In genomic region chr9:128068656-128069221, GRCh38 we compare ENCODE assay signal across 8 cellular contexts. TPM values are rescaled to one million over a fixed set of nuclear protein-coding genes. Genes with fewer than 3 reads are reported as not detected.
DNase-seq lines count a peak whose midpoint lies in the region; ATAC-seq and TF ChIP-seq lines count a peak whose summit lies in the region.

No MANE protein-coding gene starts in this region.

- ATAC-seq in left ventricle myocardium superior = no peak
- no peak for ATAC-seq in stimulated activated naive CD8-positive, alpha-beta T cell treated with anti-CD3 and anti-CD28 coated beads, Interleukin-15, amount 100 ng/mL, for 72 hours
- no peak for ATAC-seq in GM21390 (IDR thresholded peaks at IDR 0.05; ENCODE audit: unreplicated experiment)

- H3K9me3 Mint-ChIP-seq in stimulated activated naive CD8-positive, alpha-beta T cell treated with anti-CD3 and anti-CD28 coated beads, Interleukin-15, amount 100 ng/mL, for 72 hours = no peaks in the 10 kb centered on the region

- peak overlapping the region; percentile 90 to 94 for H3K4me3 Mint-ChIP-seq in stimulated activated naive CD8-positive, alpha-beta T cell treated with anti-CD3 and anti-CD28 coated beads, Interleukin-15, amount 100 ng/mL, for 72 hours

- H3K4me1 Mint-ChIP-seq in stimulated activated naive CD8-positive, alpha-beta T cell treated with anti-CD3 and anti-CD28 coated beads, Interleukin-15, amount 100 ng/mL, for 72 hours = peaks cover 50% of the 10 kb centered on the region

- peak overlapping the region; percentile 22 to 34 for H3K27ac Mint-ChIP-seq in stimulated activated naive CD8-positive, alpha-beta T cell treated with anti-CD3 and anti-CD28 coated beads, Interleukin-15, amount 100 ng/mL, for 72 hours

- peak overlapping the region; percentile 99 for H3K27ac ChIP-seq in right atrium auricular region

- H3K4me3 ChIP-seq in right atrium auricular region (peak overlapping the region; percentile 90 to 98), WI38 (ENCODE audit: low read depth, low read length) (peak overlapping the region; percentile 89), iPS-15b (ENCODE audit: low read depth, low read length) (peak overlapping the region; percentile 82)

- H3K27me3 ChIP-seq in right atrium auricular region (no peaks in the 10 kb centered on the region), iPS-15b (ENCODE audit: control insufficient read depth, insufficient read depth, low read length) (no peaks in the 10 kb centered on the region)

- TF ChIP-seq CTCF in right atrium auricular region (IDR thresholded peaks at IDR 0.05) (no peak), WI38 (IDR thresholded peaks at IDR 0.05; ENCODE audit: low read depth, low read length) (no peak)

- H3K4me1 ChIP-seq in right atrium auricular region = peaks cover 0 to 56% of the 10 kb centered on the region in 2 donors
- peaks cover 8% of the 10 kb centered on the region for H3K4me1 ChIP-seq in iPS-15b (ENCODE audit: control insufficient read depth, insufficient read depth, low read length)

- intact Hi-C loops in left ventricle myocardium superior (cut with micrococcal nuclease) = no loop called here

- H3K36me3 ChIP-seq in right atrium auricular region (no peaks in the 10 kb centered on the region), iPS-15b (ENCODE audit: control insufficient read depth, insufficient read depth, low read length) (no peaks in the 10 kb centered on the region)

- H3K9ac ChIP-seq in iPS-15b (ENCODE audit: low read depth, low read length) = no peak overlapping the region

- H3K27me3 Mint-ChIP-seq in stimulated activated naive CD8-positive, alpha-beta T cell treated with anti-CD3 and anti-CD28 coated beads, Interleukin-15, amount 100 ng/mL, for 72 hours = no peaks in the 10 kb centered on the region

- H3K9me3 ChIP-seq in right atrium auricular region (no peaks in the 10 kb centered on the region), iPS-15b (ENCODE audit: control insufficient read depth, insufficient read depth, low read length) (no peaks in the 10 kb centered on the region)

- DNase-seq in right atrium auricular region (ENCODE audit: low spot score) = no peak
- no peak for DNase-seq in left ventricle myocardium superior
- no peak for DNase-seq in stimulated activated naive CD8-positive, alpha-beta T cell treated with anti-CD3 and anti-CD28 coated beads, Interleukin-15, amount 100 ng/mL, for 72 hours
- DNase-seq in AG08395 (ENCODE audit: low spot score) = no peak
- no peak for DNase-seq in midbrain (lab: John Stamatoyannopoulos, UW)

RNA-seq across cellular contexts. Expression of gene SLC25A25, which starts 0.7 kb away (rescaled TPM):
- total RNA-seq in right atrium auricular region = 10 to 100 TPM in 1 of 2 donors, 1 to 10 TPM in 1; 8.2 to 11.8 TPM
- 4.8 TPM for total RNA-seq in left ventricle myocardium superior

RNA-seq across cellular contexts. Expression of gene NAIF1, which starts 1.6 kb away (rescaled TPM):
- 1 to 10 TPM; 5.8 to 8.2 TPM for total RNA-seq in right atrium auricular region
- 4.7 TPM for total RNA-seq in left ventricle myocardium superior

RNA-seq across cellular contexts. Expression of gene PTGES2, which starts 58.8 kb away (rescaled TPM):
- total RNA-seq in right atrium auricular region (100 to 1,000 TPM; 114 to 118 TPM), left ventricle myocardium superior (157 TPM)
